In the genomic region with DNA sequence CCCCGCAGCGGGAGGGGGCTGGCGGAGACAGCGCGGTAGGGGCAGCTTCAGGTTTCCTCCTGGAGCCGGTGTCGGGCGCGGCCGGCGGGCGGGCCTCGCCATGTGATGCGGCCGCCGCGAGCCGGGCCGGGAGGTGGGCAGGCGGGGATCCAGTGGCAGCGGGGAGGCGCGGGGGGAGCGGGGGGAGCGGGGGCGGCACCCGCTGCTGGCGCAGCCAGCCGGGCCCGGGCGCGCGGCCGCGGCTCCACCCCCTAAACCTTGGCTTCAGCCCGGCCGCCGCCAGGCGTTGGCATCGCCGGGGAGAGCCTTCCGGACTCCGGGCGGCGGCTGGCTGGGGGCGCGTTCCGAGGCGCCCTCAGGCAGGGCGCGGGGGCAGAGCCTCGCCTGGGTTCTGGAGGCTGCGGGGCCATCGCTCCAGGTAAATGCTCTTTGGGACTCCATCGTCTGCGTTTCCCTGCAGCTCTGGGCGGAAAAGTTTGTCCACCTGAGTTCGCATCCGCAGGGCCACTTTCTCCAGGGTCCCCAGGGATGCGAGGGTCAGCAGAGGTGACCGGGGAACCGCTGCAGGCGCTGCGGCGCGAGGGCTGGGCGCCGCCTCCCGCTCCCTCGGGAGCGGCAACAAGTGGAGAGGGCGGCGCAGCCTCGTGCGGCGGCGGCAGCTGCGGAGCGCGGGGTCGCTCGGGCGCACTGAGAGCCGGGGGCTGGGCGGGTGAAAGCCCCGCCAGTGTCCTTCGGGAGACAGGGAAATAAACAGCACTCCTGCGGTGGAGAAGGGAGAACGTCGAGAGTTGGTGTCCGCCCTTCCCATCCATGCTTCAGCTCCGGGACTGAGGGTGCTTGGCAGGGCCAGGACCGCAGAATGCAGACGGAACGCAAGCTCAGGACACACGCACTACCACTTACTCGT, we compare ENCODE assay signal across 1 cellular context.
A peak's percentile ranks its signal among the peaks of the same experiment; 100 is the strongest.
TF ChIP-seq lines count a peak whose summit lies in the region.

A gene with protein sequence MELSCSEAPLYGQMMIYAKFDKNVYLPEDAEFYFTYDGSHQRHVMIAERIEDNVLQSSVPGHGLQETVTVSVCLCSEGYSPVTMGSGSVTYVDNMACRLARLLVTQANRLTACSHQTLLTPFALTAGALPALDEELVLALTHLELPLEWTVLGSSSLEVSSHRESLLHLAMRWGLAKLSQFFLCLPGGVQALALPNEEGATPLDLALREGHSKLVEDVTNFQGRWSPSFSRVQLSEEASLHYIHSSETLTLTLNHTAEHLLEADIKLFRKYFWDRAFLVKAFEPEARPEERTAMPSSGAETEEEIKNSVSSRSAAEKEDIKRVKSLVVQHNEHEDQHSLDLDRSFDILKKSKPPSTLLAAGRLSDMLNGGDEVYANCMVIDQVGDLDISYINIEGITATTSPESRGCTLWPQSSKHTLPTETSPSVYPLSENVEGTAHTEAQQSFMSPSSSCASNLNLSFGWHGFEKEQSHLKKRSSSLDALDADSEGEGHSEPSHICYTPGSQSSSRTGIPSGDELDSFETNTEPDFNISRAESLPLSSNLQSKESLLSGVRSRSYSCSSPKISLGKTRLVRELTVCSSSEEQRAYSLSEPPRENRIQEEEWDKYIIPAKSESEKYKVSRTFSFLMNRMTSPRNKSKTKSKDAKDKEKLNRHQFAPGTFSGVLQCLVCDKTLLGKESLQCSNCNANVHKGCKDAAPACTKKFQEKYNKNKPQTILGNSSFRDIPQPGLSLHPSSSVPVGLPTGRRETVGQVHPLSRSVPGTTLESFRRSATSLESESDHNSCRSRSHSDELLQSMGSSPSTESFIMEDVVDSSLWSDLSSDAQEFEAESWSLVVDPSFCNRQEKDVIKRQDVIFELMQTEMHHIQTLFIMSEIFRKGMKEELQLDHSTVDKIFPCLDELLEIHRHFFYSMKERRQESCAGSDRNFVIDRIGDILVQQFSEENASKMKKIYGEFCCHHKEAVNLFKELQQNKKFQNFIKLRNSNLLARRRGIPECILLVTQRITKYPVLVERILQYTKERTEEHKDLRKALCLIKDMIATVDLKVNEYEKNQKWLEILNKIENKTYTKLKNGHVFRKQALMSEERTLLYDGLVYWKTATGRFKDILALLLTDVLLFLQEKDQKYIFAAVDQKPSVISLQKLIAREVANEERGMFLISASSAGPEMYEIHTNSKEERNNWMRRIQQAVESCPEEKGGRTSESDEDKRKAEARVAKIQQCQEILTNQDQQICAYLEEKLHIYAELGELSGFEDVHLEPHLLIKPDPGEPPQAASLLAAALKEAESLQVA (N-terminal part only) (plus strand): TSS at position 292 of the 907 bp plus-strand sequence. CDS start 58,656 bp downstream, outside the sequence.

TF ChIP-seq in SK-N-SH, 30 proteins besides CTCF, POLR2A, EP300 and RAD21 (continued from another document):
- TF ChIP-seq, protein P1, sequence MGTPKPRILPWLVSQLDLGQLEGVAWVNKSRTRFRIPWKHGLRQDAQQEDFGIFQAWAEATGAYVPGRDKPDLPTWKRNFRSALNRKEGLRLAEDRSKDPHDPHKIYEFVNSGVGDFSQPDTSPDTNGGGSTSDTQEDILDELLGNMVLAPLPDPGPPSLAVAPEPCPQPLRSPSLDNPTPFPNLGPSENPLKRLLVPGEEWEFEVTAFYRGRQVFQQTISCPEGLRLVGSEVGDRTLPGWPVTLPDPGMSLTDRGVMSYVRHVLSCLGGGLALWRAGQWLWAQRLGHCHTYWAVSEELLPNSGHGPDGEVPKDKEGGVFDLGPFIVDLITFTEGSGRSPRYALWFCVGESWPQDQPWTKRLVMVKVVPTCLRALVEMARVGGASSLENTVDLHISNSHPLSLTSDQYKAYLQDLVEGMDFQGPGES (IDR thresholded peaks at IDR 0.05; ENCODE audit: low read depth, low read length): no peak
- no peak for TF ChIP-seq SIN3A (IDR thresholded peaks at IDR 0.05; ENCODE audit: borderline replicate concordance, low read depth, low read length)
- TF ChIP-seq TCF12 (IDR thresholded peaks at IDR 0.05): no peak
- TF ChIP-seq ELF1 (IDR thresholded peaks at IDR 0.05): 0 out of 2 replicates have a peak, but pooled peaks have one; percentile 31
- TF ChIP-seq, protein P2, sequence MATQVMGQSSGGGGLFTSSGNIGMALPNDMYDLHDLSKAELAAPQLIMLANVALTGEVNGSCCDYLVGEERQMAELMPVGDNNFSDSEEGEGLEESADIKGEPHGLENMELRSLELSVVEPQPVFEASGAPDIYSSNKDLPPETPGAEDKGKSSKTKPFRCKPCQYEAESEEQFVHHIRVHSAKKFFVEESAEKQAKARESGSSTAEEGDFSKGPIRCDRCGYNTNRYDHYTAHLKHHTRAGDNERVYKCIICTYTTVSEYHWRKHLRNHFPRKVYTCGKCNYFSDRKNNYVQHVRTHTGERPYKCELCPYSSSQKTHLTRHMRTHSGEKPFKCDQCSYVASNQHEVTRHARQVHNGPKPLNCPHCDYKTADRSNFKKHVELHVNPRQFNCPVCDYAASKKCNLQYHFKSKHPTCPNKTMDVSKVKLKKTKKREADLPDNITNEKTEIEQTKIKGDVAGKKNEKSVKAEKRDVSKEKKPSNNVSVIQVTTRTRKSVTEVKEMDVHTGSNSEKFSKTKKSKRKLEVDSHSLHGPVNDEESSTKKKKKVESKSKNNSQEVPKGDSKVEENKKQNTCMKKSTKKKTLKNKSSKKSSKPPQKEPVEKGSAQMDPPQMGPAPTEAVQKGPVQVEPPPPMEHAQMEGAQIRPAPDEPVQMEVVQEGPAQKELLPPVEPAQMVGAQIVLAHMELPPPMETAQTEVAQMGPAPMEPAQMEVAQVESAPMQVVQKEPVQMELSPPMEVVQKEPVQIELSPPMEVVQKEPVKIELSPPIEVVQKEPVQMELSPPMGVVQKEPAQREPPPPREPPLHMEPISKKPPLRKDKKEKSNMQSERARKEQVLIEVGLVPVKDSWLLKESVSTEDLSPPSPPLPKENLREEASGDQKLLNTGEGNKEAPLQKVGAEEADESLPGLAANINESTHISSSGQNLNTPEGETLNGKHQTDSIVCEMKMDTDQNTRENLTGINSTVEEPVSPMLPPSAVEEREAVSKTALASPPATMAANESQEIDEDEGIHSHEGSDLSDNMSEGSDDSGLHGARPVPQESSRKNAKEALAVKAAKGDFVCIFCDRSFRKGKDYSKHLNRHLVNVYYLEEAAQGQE (IDR thresholded peaks at IDR 0.05; ENCODE audit: low read depth, low read length): no peak
- 0 out of 2 replicates have a peak, but pooled peaks have one; percentile 9 for TF ChIP-seq MXI1 (IDR thresholded peaks at IDR 0.05; ENCODE audit: low read depth, low read length)
- TF ChIP-seq MEF2A (IDR thresholded peaks at IDR 0.05; ENCODE audit: borderline replicate concordance, low read depth): no peak
- TF ChIP-seq CHD2 (IDR thresholded peaks at IDR 0.05; ENCODE audit: low read length, partially characterized antibody): no peak
- no peak for TF ChIP-seq GABPA (IDR thresholded peaks at IDR 0.05; ENCODE audit: low read depth)
- TF ChIP-seq, protein P3, sequence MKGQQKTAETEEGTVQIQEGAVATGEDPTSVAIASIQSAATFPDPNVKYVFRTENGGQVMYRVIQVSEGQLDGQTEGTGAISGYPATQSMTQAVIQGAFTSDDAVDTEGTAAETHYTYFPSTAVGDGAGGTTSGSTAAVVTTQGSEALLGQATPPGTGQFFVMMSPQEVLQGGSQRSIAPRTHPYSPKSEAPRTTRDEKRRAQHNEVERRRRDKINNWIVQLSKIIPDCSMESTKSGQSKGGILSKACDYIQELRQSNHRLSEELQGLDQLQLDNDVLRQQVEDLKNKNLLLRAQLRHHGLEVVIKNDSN (IDR thresholded peaks at IDR 0.05; ENCODE audit: borderline replicate concordance, low read depth): peak; percentile 49; the same call in 1 of the 2 replicates
- 0 out of 2 replicates have a peak, but pooled peaks have one; percentile 52 for TF ChIP-seq TAF1 (IDR thresholded peaks at IDR 0.05; ENCODE audit: borderline replicate concordance, low read depth, low read length)
- no peak for TF ChIP-seq YY1 (IDR thresholded peaks at IDR 0.05; ENCODE audit: low read depth)
- no peak; the same call in 1 of the 2 replicates for TF ChIP-seq NFIC (IDR thresholded peaks at IDR 0.05; ENCODE audit: borderline replicate concordance)
- TF ChIP-seq RXRA (IDR thresholded peaks at IDR 0.05; ENCODE audit: borderline replicate concordance, low read depth): no peak
- TF ChIP-seq SMC3 (IDR thresholded peaks at IDR 0.05; ENCODE audit: low read depth, low read length): no peak
- TF ChIP-seq GATA2 (CRISPR knock-in tag; IDR thresholded peaks at IDR 0.05): no peak
- TF ChIP-seq, protein P4, sequence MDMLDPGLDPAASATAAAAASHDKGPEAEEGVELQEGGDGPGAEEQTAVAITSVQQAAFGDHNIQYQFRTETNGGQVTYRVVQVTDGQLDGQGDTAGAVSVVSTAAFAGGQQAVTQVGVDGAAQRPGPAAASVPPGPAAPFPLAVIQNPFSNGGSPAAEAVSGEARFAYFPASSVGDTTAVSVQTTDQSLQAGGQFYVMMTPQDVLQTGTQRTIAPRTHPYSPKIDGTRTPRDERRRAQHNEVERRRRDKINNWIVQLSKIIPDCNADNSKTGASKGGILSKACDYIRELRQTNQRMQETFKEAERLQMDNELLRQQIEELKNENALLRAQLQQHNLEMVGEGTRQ (IDR thresholded peaks at IDR 0.05; ENCODE audit: borderline replicate concordance, low read depth, low read length): no peak
- no peak for TF ChIP-seq FOXJ3 (CRISPR knock-in tag; IDR thresholded peaks at IDR 0.05)
- TF ChIP-seq RCOR1 (IDR thresholded peaks at IDR 0.05; ENCODE audit: low read length): no peak
- TF ChIP-seq, protein P5, sequence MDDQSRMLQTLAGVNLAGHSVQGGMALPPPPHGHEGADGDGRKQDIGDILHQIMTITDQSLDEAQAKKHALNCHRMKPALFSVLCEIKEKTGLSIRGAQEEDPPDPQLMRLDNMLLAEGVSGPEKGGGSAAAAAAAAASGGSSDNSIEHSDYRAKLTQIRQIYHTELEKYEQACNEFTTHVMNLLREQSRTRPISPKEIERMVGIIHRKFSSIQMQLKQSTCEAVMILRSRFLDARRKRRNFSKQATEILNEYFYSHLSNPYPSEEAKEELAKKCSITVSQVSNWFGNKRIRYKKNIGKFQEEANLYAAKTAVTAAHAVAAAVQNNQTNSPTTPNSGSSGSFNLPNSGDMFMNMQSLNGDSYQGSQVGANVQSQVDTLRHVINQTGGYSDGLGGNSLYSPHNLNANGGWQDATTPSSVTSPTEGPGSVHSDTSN (IDR thresholded peaks at IDR 0.05): peak; percentile 18; the same call in 1 of the 2 replicates
- no peak for TF ChIP-seq NRF1 (IDR thresholded peaks at IDR 0.05; ENCODE audit: low read depth, low read length)
- TF ChIP-seq RFX5 (IDR thresholded peaks at IDR 0.05; ENCODE audit: low read length): no peak
- peak; percentile 62; the same call in 1 of the 2 replicates for TF ChIP-seq POLR2AphosphoS5 (IDR thresholded peaks at IDR 0.05; ENCODE audit: low read depth, low read length)
- no peak for TF ChIP-seq FOSL2 (IDR thresholded peaks at IDR 0.05; ENCODE audit: borderline replicate concordance, low read depth)
